Comparison of ENCODE assay signal across 2 cellular contexts in genomic region chr7:44187636-44188416, GRCh38.
A peak's percentile ranks its signal among the peaks of the same experiment; 100 is the strongest.
TF ChIP-seq lines count a peak whose summit lies in the region.

No MANE protein-coding gene starts in this region.

TF ChIP-seq in IMR-90, 13 proteins besides CTCF, POLR2A, EP300 and RAD21:
- TF ChIP-seq ELK1 (IDR thresholded peaks at IDR 0.05; ENCODE audit: borderline replicate concordance, low read depth, low read length) (no peak), NFE2L2 (IDR thresholded peaks at IDR 0.05; ENCODE audit: low read depth, low read length) (no peak), FOS (IDR thresholded peaks at IDR 0.05; ENCODE audit: low read depth, low read length) (no peak), MAFK (IDR thresholded peaks at IDR 0.05; ENCODE audit: low read depth, low read length) (peak; percentile 41; the same call in 1 of the 2 replicates), BHLHE40 (IDR thresholded peaks at IDR 0.05; ENCODE audit: low read depth, low read length) (no peak), RFX5 (IDR thresholded peaks at IDR 0.05; ENCODE audit: low read depth, low read length) (no peak), CEBPB (IDR thresholded peaks at IDR 0.05; ENCODE audit: low read depth, low read length) (no peak), RCOR1 (IDR thresholded peaks at IDR 0.05; ENCODE audit: insufficient replicate concordance, low read length) (no peak)

TF ChIP-seq in K562, 482 proteins besides CTCF, POLR2A, EP300 and RAD21:
- TF ChIP-seq FOXM1 (IDR thresholded peaks at IDR 0.05; ENCODE audit: low read depth) (no peak), FOXM1 (CRISPR knock-in tag; IDR thresholded peaks at IDR 0.05; ENCODE audit: low read depth) (no peak), MAFG (tag; conservative IDR thresholded peaks at IDR 0.05) (peak; percentile 47), ZNF23 (CRISPR knock-in tag; IDR thresholded peaks at IDR 0.05) (no peak), ZNF316 (IDR thresholded peaks at IDR 0.05) (peak; percentile 77), FOXK1 (CRISPR knock-in tag; IDR thresholded peaks at IDR 0.05; ENCODE audit: borderline replicate concordance) (no peak), MGA (IDR thresholded peaks at IDR 0.05) (no peak), ZNF699 (CRISPR knock-in tag; IDR thresholded peaks at IDR 0.05; ENCODE audit: insufficient replicate concordance) (no peak), ZNF232 (CRISPR knock-in tag; IDR thresholded peaks at IDR 0.05) (no peak), PHB (CRISPR knock-in tag; IDR thresholded peaks at IDR 0.05) (no peak), C11orf30 (IDR thresholded peaks at IDR 0.05; ENCODE audit: low read depth) (peak; percentile 64)
